ENCODE assay signal across 18 cellular contexts in genomic region chr18:49907346-49907929, GRCh38.
DNase-seq lines count a peak whose midpoint lies in the region; ATAC-seq, FAIRE-seq and TF ChIP-seq lines count a peak whose summit lies in the region.
"Had no signal": no experiment of that assay in that cellular context is flagged by ENCODE, and none has a peak within 500 bp of the region (broad histone marks: within the 10 kb centered on the region; RNA-seq: fewer than 3 reads in every experiment).

No MANE protein-coding gene starts in this region.

- ATAC-seq in GM21360 (IDR thresholded peaks at IDR 0.05; ENCODE audit: unreplicated experiment) (no peak), HG03139 (IDR thresholded peaks at IDR 0.05; ENCODE audit: unreplicated experiment) (no peak), GM18858 (IDR thresholded peaks at IDR 0.05; ENCODE audit: unreplicated experiment) (no peak)
- ATAC-seq: GM12878, left ventricle myocardium superior had no signal

- H2AFZ ChIP-seq in astrocyte (ENCODE audit: low read depth, low read length): no peak overlapping the region
- H2AFZ ChIP-seq in keratinocyte (ENCODE audit: control insufficient read depth, low read length): no peak overlapping the region
- H2AFZ ChIP-seq: hepatocyte had no signal

- intact Hi-C loops in CD14-positive monocyte (cut with micrococcal nuclease): no loop called here

- H3K4me3 ChIP-seq in astrocyte (ENCODE audit: insufficient read depth, low read depth, low read length): no peak overlapping the region
- H3K4me3 ChIP-seq in keratinocyte (ENCODE audit: control insufficient read depth in 2 of 3, extremely low read depth in 1 of 3, insufficient read depth in 2 of 3, low read depth in 1 of 3, low read length in 3 of 3): no peak overlapping the region
- H3K4me3 ChIP-seq: GM12878, hepatocyte, transverse colon had no signal

- H3K27me3 ChIP-seq in astrocyte (ENCODE audit: insufficient read depth, low read length) (no peaks in the 10 kb centered on the region), keratinocyte (ENCODE audit: control insufficient read depth, extremely low read depth, insufficient read depth, low read length) (peaks cover 6% of the 10 kb centered on the region)
- H3K27me3 ChIP-seq: hepatocyte, transverse colon had no signal

- no peaks in the 10 kb centered on the region for H3K9me1 ChIP-seq in keratinocyte (ENCODE audit: control insufficient read depth, extremely low read depth, insufficient read depth, low read length)

- TF ChIP-seq CTCF in CD14-positive monocyte (IDR thresholded peaks at IDR 0.05) (no peak), astrocyte (IDR thresholded peaks at IDR 0.05; ENCODE audit: insufficient read depth, low read depth, low read length) (no peak), keratinocyte (optimal IDR thresholded peaks at IDR 0.05 in 1 of 3, IDR thresholded peaks at IDR 0.05 in 1 of 3, conservative IDR thresholded peaks at IDR 0.05 in 1 of 3; ENCODE audit: extremely low read depth in 1 of 3, insufficient read depth in 2 of 3, low read length in 3 of 3) (no peak)

- H3K4me1 Mint-ChIP-seq in CD14-positive monocyte (no peaks in the 10 kb centered on the region), astrocyte (ENCODE audit: low read depth, unreplicated experiment) (peaks cover 9% of the 10 kb centered on the region)

- no peak overlapping the region for H3K27ac Mint-ChIP-seq in CD14-positive monocyte
- H3K27ac Mint-ChIP-seq in astrocyte (ENCODE audit: unreplicated experiment): no peak overlapping the region
- H3K27ac Mint-ChIP-seq: activated CD4-positive, alpha-beta memory T cell treated with anti-CD3 and anti-CD28 coated beads, Interleukin-2, amount 10 ng/mL, durations not matched to agents 7 days and 5 days had no signal

- H3K79me2 ChIP-seq in astrocyte (ENCODE audit: insufficient read depth, low read length): no peaks in the 10 kb centered on the region
- H3K79me2 ChIP-seq in keratinocyte (ENCODE audit: control insufficient read depth, insufficient read depth, low read length): no peaks in the 10 kb centered on the region
- H3K79me2 ChIP-seq: hepatocyte had no signal

- DNase-seq in CD14-positive monocyte (ENCODE audit: low spot score) (peak; percentile 22), NCI-H1092 (lab: John Stamatoyannopoulos, UW) (peak; percentile 61), astrocyte (ENCODE audit: low read depth) (peak; percentile 39), keratinocyte (ENCODE audit: low read depth, low spot score) (no peak), OCI-M2 (lab: John Stamatoyannopoulos, UW; ENCODE audit: unreplicated experiment) (no peak)
- DNase-seq: activated CD4-positive, alpha-beta memory T cell treated with anti-CD3 and anti-CD28 coated beads, Interleukin-2, amount 10 ng/mL, durations not matched to agents 7 days and 5 days; activated effector memory CD4-positive, alpha-beta T cell treated with anti-CD3 and anti-CD28 coated beads, Interleukin-2, amount 50 U/mL, for 16 hours; AML-193; left ventricle myocardium superior; NCI-H1048; SIG-M5; transverse colon had no signal

- dilution Hi-C loops in keratinocyte (cut with MboI; ENCODE audit: extremely low pct_ligation_motif_present, low sequenced_read_pairs): no loop called here

- FAIRE-seq in astrocyte (lab: Jason Lieb, UNC) (no peak), keratinocyte (lab: Jason Lieb, UNC) (peak; percentile 13)
- FAIRE-seq: endometrium, GM12878 had no signal

- H3K9me3 Mint-ChIP-seq in CD14-positive monocyte (peaks cover 0 to 7% (median 2%) of the 10 kb centered on the region in 7 donors), astrocyte (ENCODE audit: unreplicated experiment) (peaks cover 5% of the 10 kb centered on the region)
- H3K9me3 Mint-ChIP-seq: activated CD4-positive, alpha-beta memory T cell treated with anti-CD3 and anti-CD28 coated beads, Interleukin-2, amount 10 ng/mL, durations not matched to agents 7 days and 5 days had no signal

- no peaks in the 10 kb centered on the region for H3K36me3 ChIP-seq in astrocyte (ENCODE audit: insufficient read depth, low read length)
- no peaks in the 10 kb centered on the region for H3K36me3 ChIP-seq in keratinocyte (ENCODE audit: control insufficient read depth in 2 of 2, extremely low read depth in 1 of 2, insufficient read depth in 2 of 2, low read length in 2 of 2)
- H3K36me3 ChIP-seq: transverse colon had no signal

- no peak overlapping the region for H3K4me2 ChIP-seq in astrocyte (ENCODE audit: low read length)
- no peak overlapping the region for H3K4me2 ChIP-seq in keratinocyte (ENCODE audit: control insufficient read depth, extremely low read depth, insufficient read depth, low read depth, low read length)
- H3K4me2 ChIP-seq: hepatocyte had no signal

- H3K4me1 ChIP-seq in astrocyte (ENCODE audit: insufficient read depth, low read length) (no peaks in the 10 kb centered on the region), keratinocyte (ENCODE audit: control insufficient read depth, extremely low read depth, insufficient read depth, low read length) (no peaks in the 10 kb centered on the region)
- H3K4me1 ChIP-seq: transverse colon had no signal

- H3K9ac ChIP-seq in astrocyte (ENCODE audit: low read length): no peak overlapping the region
- H3K9ac ChIP-seq in keratinocyte (ENCODE audit: control insufficient read depth, extremely low read depth, insufficient read depth, low read length): no peak overlapping the region

- H3K4me3 Mint-ChIP-seq in CD14-positive monocyte: no peak overlapping the region
- H3K4me3 Mint-ChIP-seq in astrocyte (ENCODE audit: unreplicated experiment): no peak overlapping the region
- H3K4me3 Mint-ChIP-seq: activated CD4-positive, alpha-beta memory T cell treated with anti-CD3 and anti-CD28 coated beads, Interleukin-2, amount 10 ng/mL, durations not matched to agents 7 days and 5 days had no signal

- H3K27ac ChIP-seq in astrocyte (ENCODE audit: low read depth, low read length): no peak overlapping the region
- no peak overlapping the region for H3K27ac ChIP-seq in keratinocyte (ENCODE audit: control insufficient read depth, insufficient read depth, low read length)
- H3K27ac ChIP-seq: hepatocyte, transverse colon had no signal

- H3K27me3 Mint-ChIP-seq in CD14-positive monocyte (ENCODE audit: low read depth in 3 of 3): peaks cover 0 to 9% (median 6%) of the 10 kb centered on the region in 3 donors
- peaks cover 2% of the 10 kb centered on the region for H3K27me3 Mint-ChIP-seq in astrocyte (ENCODE audit: low read depth, unreplicated experiment)

- no peaks in the 10 kb centered on the region for H3K36me3 Mint-ChIP-seq in CD14-positive monocyte
- H3K36me3 Mint-ChIP-seq in astrocyte (ENCODE audit: low read depth, unreplicated experiment): peaks cover 12% of the 10 kb centered on the region

- H3K9me3 ChIP-seq in astrocyte (ENCODE audit: insufficient read depth, low read depth, low read length) (no peaks in the 10 kb centered on the region), keratinocyte (ENCODE audit: control insufficient read depth, low read depth, low read length) (no peaks in the 10 kb centered on the region)
- H3K9me3 ChIP-seq: transverse colon had no signal

- no peaks in the 10 kb centered on the region for H4K20me1 ChIP-seq in astrocyte (ENCODE audit: insufficient read depth, low read length)
- H4K20me1 ChIP-seq in keratinocyte (ENCODE audit: control insufficient read depth, extremely low read depth, insufficient read depth, low read length): no peaks in the 10 kb centered on the region

Comparison
In these comparisons a context has a peak if more than half of its experiments do, and no peak if none do; other contexts are left out.
1. DNase-seq: peak in CD14-positive monocyte (single experiment), NCI-H1092 (single experiment) and astrocyte (single experiment); none in keratinocyte (single experiment) and OCI-M2 (single experiment).